Comparison of ENCODE assay signal across 10 cellular contexts in the genomic region with DNA sequence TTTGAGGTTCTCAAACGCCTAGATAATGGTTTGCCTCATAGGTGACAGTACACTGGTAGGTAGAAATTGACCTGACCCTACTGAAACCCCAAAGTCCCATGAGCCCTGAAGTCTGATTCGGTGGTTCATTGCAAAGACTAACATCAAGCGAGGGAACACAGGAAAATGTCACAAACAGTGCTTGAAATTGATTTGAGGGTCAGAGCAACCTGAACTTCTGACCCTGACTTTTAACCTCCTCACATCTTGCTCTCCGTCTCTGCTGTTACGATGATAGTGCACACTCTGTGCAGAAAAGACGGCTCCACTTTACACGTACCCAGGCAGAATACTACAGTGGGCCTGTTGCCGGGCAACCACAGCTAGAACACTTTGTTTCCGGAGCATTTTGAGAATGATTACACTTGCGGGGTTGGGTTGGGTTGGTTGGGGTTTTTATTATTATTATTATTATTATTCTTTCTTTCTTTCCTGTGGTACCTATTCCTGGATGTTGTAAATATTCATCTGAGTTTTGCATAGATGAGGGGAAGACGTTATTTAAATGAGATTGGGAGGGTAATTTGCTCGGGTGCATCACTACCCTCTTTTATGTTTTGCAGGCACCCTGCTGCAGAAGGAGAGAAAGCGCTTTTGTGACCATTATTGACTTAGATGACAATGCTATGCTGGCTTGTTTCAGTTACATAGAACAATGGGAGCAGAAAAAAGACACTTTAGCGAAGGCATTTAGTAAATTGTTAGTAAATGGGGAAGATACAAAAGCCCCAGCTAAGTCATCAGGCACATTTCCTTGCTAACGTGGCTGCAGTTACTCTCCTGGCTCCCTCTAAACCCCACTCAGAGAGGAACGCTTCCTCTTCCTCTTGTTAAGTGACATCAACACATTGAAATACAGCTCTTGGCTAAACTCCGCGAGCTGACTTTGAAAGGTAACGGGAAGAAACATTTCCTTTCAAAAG.
DNase-seq lines count a peak whose midpoint lies in the region; ATAC-seq and TF ChIP-seq lines count a peak whose summit lies in the region.
"Had no signal": no experiment of that assay in that cellular context is flagged by ENCODE, and none has a peak within 500 bp of the region (broad histone marks: within the 10 kb centered on the region; RNA-seq: fewer than 3 reads in every experiment).

No MANE protein-coding gene starts in this region.

- peak; percentile 69 for DNase-seq in Ammon's horn (ENCODE audit: low spot score)
- peak; percentile 34 to 61 for DNase-seq in Kasumi-1 (lab: John Stamatoyannopoulos, UW)
- DNase-seq in caudate nucleus (lab: John Stamatoyannopoulos, UW) = peak in 34 of 61 donors; percentile 1 to 82 (median 18)
- DNase-seq in right lobe of liver = no peak
- no peak for DNase-seq in ascending aorta (ENCODE audit: low spot score in 2 of 2)
- DNase-seq: CD8-positive, alpha-beta memory T cell; NCI-H446 treated with DMSO at 0.1 percent for 48 hours had no signal

- H3K36me3 ChIP-seq in right lobe of liver (no peaks in the 10 kb centered on the region), ascending aorta (no peaks in the 10 kb centered on the region)

- no peak overlapping the region for H3K27ac Mint-ChIP-seq in stimulated activated memory B cell treated with anti-CD40 and anti-IgM and Interleukin-4, amounts not matched to agents 10 μg/mL and 1 μg/mL and 100 μg/mL, for 72 hours
- H3K27ac Mint-ChIP-seq: CD8-positive, alpha-beta memory T cell had no signal

- TF ChIP-seq POLR2A in right lobe of liver (IDR thresholded peaks at IDR 0.05) = no peak

- ATAC-seq in right lobe of liver (peak; percentile 56 to 90 (median 80)), SK-N-SH treated with all-trans-retinoic acid at 6 μM for 48 hours (no peak), GM18909 (IDR thresholded peaks at IDR 0.05; ENCODE audit: poor library complexity, unreplicated experiment) (no peak)
- ATAC-seq in stimulated activated memory B cell treated with anti-CD40 and anti-IgM and Interleukin-4, amounts not matched to agents 10 μg/mL and 1 μg/mL and 100 μg/mL, for 72 hours = no peak

- no peaks in the 10 kb centered on the region for H3K36me3 Mint-ChIP-seq in stimulated activated memory B cell treated with anti-CD40 and anti-IgM and Interleukin-4, amounts not matched to agents 10 μg/mL and 1 μg/mL and 100 μg/mL, for 72 hours
- H3K36me3 Mint-ChIP-seq: CD8-positive, alpha-beta memory T cell had no signal

- 47% methylated on average over 17 of the region's 19 CpGs for WGBS in right lobe of liver (ENCODE audit: insufficient coverage, low coverage, low lambda C conversion rate, missing lambda C conversion rate)

- H3K4me1 ChIP-seq in right lobe of liver = no peaks in the 10 kb centered on the region
- H3K4me1 ChIP-seq in ascending aorta = no peaks in the 10 kb centered on the region

- no peaks in the 10 kb centered on the region for H3K4me1 Mint-ChIP-seq in stimulated activated memory B cell treated with anti-CD40 and anti-IgM and Interleukin-4, amounts not matched to agents 10 μg/mL and 1 μg/mL and 100 μg/mL, for 72 hours

- peaks cover 3% of the 10 kb centered on the region for H3K9me3 Mint-ChIP-seq in stimulated activated memory B cell treated with anti-CD40 and anti-IgM and Interleukin-4, amounts not matched to agents 10 μg/mL and 1 μg/mL and 100 μg/mL, for 72 hours

- H3K27me3 ChIP-seq in right lobe of liver = no peaks in the 10 kb centered on the region
- H3K27me3 ChIP-seq in ascending aorta = no peaks in the 10 kb centered on the region

- no peak overlapping the region for H3K4me3 Mint-ChIP-seq in stimulated activated memory B cell treated with anti-CD40 and anti-IgM and Interleukin-4, amounts not matched to agents 10 μg/mL and 1 μg/mL and 100 μg/mL, for 72 hours

- H3K27me3 Mint-ChIP-seq in stimulated activated memory B cell treated with anti-CD40 and anti-IgM and Interleukin-4, amounts not matched to agents 10 μg/mL and 1 μg/mL and 100 μg/mL, for 72 hours = no peaks in the 10 kb centered on the region
- H3K27me3 Mint-ChIP-seq: CD8-positive, alpha-beta memory T cell had no signal

- H3K27ac ChIP-seq in caudate nucleus (ENCODE audit: low read depth, low read length) = peak overlapping the region; percentile 77
- H3K27ac ChIP-seq in right lobe of liver = no peak overlapping the region
- H3K27ac ChIP-seq in ascending aorta = no peak overlapping the region

- H3K4me3 ChIP-seq in right lobe of liver = no peak overlapping the region
- H3K4me3 ChIP-seq in ascending aorta = no peak overlapping the region

- no peaks in the 10 kb centered on the region for H3K9me3 ChIP-seq in right lobe of liver
- H3K9me3 ChIP-seq in ascending aorta = no peaks in the 10 kb centered on the region

- intact Hi-C loops in right lobe of liver (cut with DNase I) (no loop called here), ascending aorta (cut with DNase I) (no loop called here)

- no peak for TF ChIP-seq CTCF in right lobe of liver (IDR thresholded peaks at IDR 0.05)
- no peak for TF ChIP-seq CTCF in ascending aorta (IDR thresholded peaks at IDR 0.05)

TF ChIP-seq in SK-N-SH treated with all-trans-retinoic acid at 6 μM for 48 hours, 23 proteins besides CTCF, POLR2A, EP300 and RAD21:
- TF ChIP-seq ZNF8 (CRISPR knock-in tag; IDR thresholded peaks at IDR 0.05) (no peak), ZFP30 (CRISPR knock-in tag; IDR thresholded peaks at IDR 0.05) (no peak), ZFP3 (CRISPR knock-in tag; IDR thresholded peaks at IDR 0.05) (no peak), RARB (CRISPR knock-in tag; IDR thresholded peaks at IDR 0.05) (no peak), SNAI2 (CRISPR knock-in tag; IDR thresholded peaks at IDR 0.05) (no peak), BACH2 (CRISPR knock-in tag; IDR thresholded peaks at IDR 0.05; ENCODE audit: borderline replicate concordance) (no peak), PATZ1 (CRISPR knock-in tag; IDR thresholded peaks at IDR 0.05; ENCODE audit: borderline replicate concordance) (no peak)

Comparison
In these comparisons a context has a peak if more than half of its experiments do, and no peak if none do; other contexts are left out.
1. DNase-seq: peak in Ammon's horn (single experiment), Kasumi-1 (2 of 2) and caudate nucleus (34 of 61); none in right lobe of liver (0 of 3) and ascending aorta (0 of 2).
2. ATAC-seq: peak in right lobe of liver (4 of 4); none in SK-N-SH treated with all-trans-retinoic acid at 6 μM for 48 hours (single experiment), GM18909 (single experiment) and stimulated activated memory B cell treated with anti-CD40 and anti-IgM and Interleukin-4, amounts not matched to agents 10 μg/mL and 1 μg/mL and 100 μg/mL, for 72 hours (single experiment).